ENCODE assay signal across 9 cellular contexts in the genomic region with DNA sequence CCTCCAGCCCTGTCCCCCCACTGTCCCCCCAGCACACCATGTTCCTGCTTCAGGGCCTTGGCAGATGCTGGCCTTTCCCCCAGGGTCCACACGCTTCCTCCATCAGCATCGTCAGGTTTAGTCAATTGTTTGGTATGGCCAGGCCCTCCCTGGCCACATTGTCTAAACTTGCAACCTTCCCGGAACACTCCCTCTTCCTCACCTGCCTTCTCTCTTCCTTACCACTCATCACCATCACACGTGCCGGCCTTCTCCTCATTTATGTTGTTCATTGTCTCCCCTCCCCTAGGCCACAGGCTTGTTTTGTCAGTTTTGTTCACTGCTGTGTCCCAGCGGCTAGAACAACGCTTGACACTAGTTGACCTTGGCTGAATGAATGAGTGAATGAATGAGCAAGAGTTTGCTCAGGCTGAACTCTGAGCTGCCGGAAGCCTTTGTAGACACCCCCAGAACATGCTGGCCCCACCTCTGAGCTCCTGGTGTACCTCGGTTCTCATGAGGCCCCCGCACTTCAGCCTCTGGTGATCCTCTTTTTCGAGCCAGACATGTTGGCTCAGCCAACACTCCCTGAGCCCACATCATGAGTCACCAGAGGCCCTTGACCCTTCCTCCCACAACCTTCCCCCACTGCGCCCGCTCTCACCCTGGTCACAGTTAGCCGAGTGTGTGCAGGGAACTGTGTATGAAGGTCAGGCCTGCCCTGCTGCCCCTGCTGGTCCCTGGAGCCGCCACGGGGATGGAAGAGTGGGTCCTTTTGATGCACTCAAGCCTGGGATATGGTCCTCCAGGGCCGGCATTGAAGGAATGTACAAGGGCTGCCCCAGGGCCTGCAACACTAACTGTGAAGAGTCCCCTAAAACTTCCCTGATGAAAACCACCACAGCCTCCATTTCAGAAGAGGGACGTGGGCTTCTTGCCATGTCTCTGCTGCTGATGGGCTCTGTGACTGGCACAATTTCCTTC. TPM values are rescaled to one million over a fixed set of nuclear protein-coding genes. Genes with fewer than 3 reads are reported as not detected.
DNase-seq lines count a peak whose midpoint lies in the region; ATAC-seq, FAIRE-seq and TF ChIP-seq lines count a peak whose summit lies in the region.
"Had no signal": no experiment of that assay in that cellular context is flagged by ENCODE, and none has a peak within 500 bp of the region (broad histone marks: within the 10 kb centered on the region; RNA-seq: fewer than 3 reads in every experiment).

No MANE protein-coding gene starts in this region.

- DNase-seq in activated CD8-positive, alpha-beta memory T cell treated with anti-CD3 and anti-CD28 coated beads, Interleukin-2, amount 10 ng/mL, durations not matched to agents 7 days and 5 days = no peak
- no peak for DNase-seq in activated CD8-positive, alpha-beta memory T cell treated with anti-CD3 and anti-CD28 coated beads, Interleukin-2, amount 50 U/mL, for 4 hours
- DNase-seq in cardiac fibroblast (ENCODE audit: low read depth in 2 of 2) (peak; percentile 95 to 97), lower lobe of right lung (peak; percentile 90), urothelium cell line (ENCODE audit: low spot score) (peak; percentile 93), frontal cortex (ENCODE audit: low spot score in 2 of 2) (no peak), GM19239 (ENCODE audit: insufficient read length, low spot score) (no peak)
- DNase-seq: cortex of kidney had no signal

- intact Hi-C loops in lower lobe of right lung (cut with DNase I) = no loop called here

- no peaks in the 10 kb centered on the region for H3K27me3 ChIP-seq in lower lobe of right lung (ENCODE audit: low read depth)

- FAIRE-seq in urothelium cell line (lab: Jason Lieb, UNC) (peak; percentile 96), frontal cortex (lab: Jason Lieb, UNC) (no peak), GM19239 (lab: Jason Lieb, UNC) (no peak)

- peak; percentile 6 for TF ChIP-seq CTCF in cardiac fibroblast (IDR thresholded peaks at IDR 0.05; ENCODE audit: low read depth, low read length)
- TF ChIP-seq CTCF in lower lobe of right lung (IDR thresholded peaks at IDR 0.05) = no peak

- peak overlapping the region; percentile 83 for H3K27ac ChIP-seq in lower lobe of right lung

- no peaks in the 10 kb centered on the region for H3K9me3 ChIP-seq in lower lobe of right lung

- H3K27ac Mint-ChIP-seq in activated CD8-positive, alpha-beta memory T cell treated with anti-CD3 and anti-CD28 coated beads, Interleukin-2, amount 10 ng/mL, durations not matched to agents 7 days and 5 days = peak overlapping the region; percentile 0

- H3K9me3 Mint-ChIP-seq in activated CD8-positive, alpha-beta memory T cell treated with anti-CD3 and anti-CD28 coated beads, Interleukin-2, amount 10 ng/mL, durations not matched to agents 7 days and 5 days (ENCODE audit: low read depth) = no peaks in the 10 kb centered on the region

- CTCF ChIA-PET in activated CD8-positive, alpha-beta memory T cell treated with anti-CD3 and anti-CD28 coated beads, Interleukin-2, amount 10 ng/mL, durations not matched to agents 7 days and 5 days (lab: Charles Lee) = no interaction called here

- H3K4me3 ChIP-seq in cardiac fibroblast (replicated peaks in 1 of 2; ENCODE audit: low read depth in 2 of 2, low read length in 2 of 2) (no peak overlapping the region), lower lobe of right lung (no peak overlapping the region)

- H3K4me1 Mint-ChIP-seq in activated CD8-positive, alpha-beta memory T cell treated with anti-CD3 and anti-CD28 coated beads, Interleukin-2, amount 10 ng/mL, durations not matched to agents 7 days and 5 days = peaks cover 35% of the 10 kb centered on the region

- ATAC-seq in activated CD8-positive, alpha-beta memory T cell treated with anti-CD3 and anti-CD28 coated beads, Interleukin-2, amount 10 ng/mL, durations not matched to agents 7 days and 5 days = no peak
- peak; percentile 91 to 92 for ATAC-seq in lower lobe of right lung
- ATAC-seq in GM18907 (IDR thresholded peaks at IDR 0.05; ENCODE audit: unreplicated experiment) = no peak

- H3K36me3 Mint-ChIP-seq in activated CD8-positive, alpha-beta memory T cell treated with anti-CD3 and anti-CD28 coated beads, Interleukin-2, amount 10 ng/mL, durations not matched to agents 7 days and 5 days = no peaks in the 10 kb centered on the region

- no peaks in the 10 kb centered on the region for H3K27me3 Mint-ChIP-seq in activated CD8-positive, alpha-beta memory T cell treated with anti-CD3 and anti-CD28 coated beads, Interleukin-2, amount 10 ng/mL, durations not matched to agents 7 days and 5 days

- H3K4me1 ChIP-seq in lower lobe of right lung = peaks cover 75% of the 10 kb centered on the region

- no peaks in the 10 kb centered on the region for H3K36me3 ChIP-seq in lower lobe of right lung

- H3K4me3 Mint-ChIP-seq in activated CD8-positive, alpha-beta memory T cell treated with anti-CD3 and anti-CD28 coated beads, Interleukin-2, amount 10 ng/mL, durations not matched to agents 7 days and 5 days = no peak overlapping the region

RNA-seq across cellular contexts. Expression of gene HS1BP3, which starts 57.5 kb away (rescaled TPM):
- 10 to 100 TPM; 12.8 to 12.9 TPM for total RNA-seq in activated CD8-positive, alpha-beta memory T cell treated with anti-CD3 and anti-CD28 coated beads, Interleukin-2, amount 10 ng/mL, durations not matched to agents 7 days and 5 days
- total RNA-seq in lower lobe of right lung (39.9 TPM), frontal cortex (7.7 TPM)

Comparison
In these comparisons a context has a peak if more than half of its experiments do, and no peak if none do; other contexts are left out.
1. ATAC-seq: peak in lower lobe of right lung (2 of 2); none in activated CD8-positive, alpha-beta memory T cell treated with anti-CD3 and anti-CD28 coated beads, Interleukin-2, amount 10 ng/mL, durations not matched to agents 7 days and 5 days (single experiment) and GM18907 (single experiment).
2. DNase-seq: peak in cardiac fibroblast (2 of 2), lower lobe of right lung (single experiment) and urothelium cell line (single experiment); none in activated CD8-positive, alpha-beta memory T cell treated with anti-CD3 and anti-CD28 coated beads, Interleukin-2, amount 10 ng/mL, durations not matched to agents 7 days and 5 days (single experiment), activated CD8-positive, alpha-beta memory T cell treated with anti-CD3 and anti-CD28 coated beads, Interleukin-2, amount 50 U/mL, for 4 hours (single experiment), frontal cortex (0 of 2) and GM19239 (single experiment).